In genomic region chr11:119365071-119365591, GRCh38 we compare ENCODE assay signal across 13 cellular contexts. TPM values are rescaled to one million over a fixed set of nuclear protein-coding genes. Genes with fewer than 3 reads are reported as not detected.
DNase-seq lines count a peak whose midpoint lies in the region; ATAC-seq and TF ChIP-seq lines count a peak whose summit lies in the region.
"Had no signal": no experiment of that assay in that cellular context is flagged by ENCODE, and none has a peak within 500 bp of the region (broad histone marks: within the 10 kb centered on the region; RNA-seq: fewer than 3 reads in every experiment).

No MANE protein-coding gene starts in this region.

- H3K27ac ChIP-seq in SK-N-MC (no peak overlapping the region), right atrium auricular region (peak overlapping the region; percentile 94), psoas muscle (peak overlapping the region; percentile 97)

- WGBS in psoas muscle, 3 donors = 19 to 36% (median 23%) methylated on average over 5 to 6 of the region's 6 CpGs

- DNase-seq in GM03348 (ENCODE audit: low spot score) (peak; percentile 49), SK-N-MC (ENCODE audit: low read depth, low spot score) (no peak), right atrium auricular region (ENCODE audit: low spot score) (no peak), psoas muscle (peak in 1 of 2 donors; percentile 65), GM10248 (ENCODE audit: extremely low spot score) (no peak), NCI-H345 (lab: John Stamatoyannopoulos, UW) (no peak), mesenteric fat pad (ENCODE audit: low spot score) (no peak)
- DNase-seq: NCI-H446 treated with DMSO at 0.1 percent for 48 hours; stimulated activated CD4-positive, alpha-beta T cell treated with anti-CD3 and anti-CD28 coated beads, Interleukin-4, amount 100 ng/mL, for 24 hours; T-helper 1 cell; thyroid gland had no signal

- H3K27me3 ChIP-seq in right atrium auricular region (no peaks in the 10 kb centered on the region), psoas muscle (ENCODE audit: insufficient read depth in 3 of 3, low read length in 2 of 3) (no peaks in the 10 kb centered on the region)
- H3K27me3 ChIP-seq: thyroid gland had no signal

- H3K4me3 ChIP-seq in SK-N-MC = peak overlapping the region; percentile 78; the same call in 1 of the 2 replicates
- H3K4me3 ChIP-seq in right atrium auricular region = peak overlapping the region in 1 of 2 donors; percentile 56
- peak overlapping the region; percentile 71 for H3K4me3 ChIP-seq in psoas muscle

- peaks cover 0 to 80% of the 10 kb centered on the region in 2 donors for H3K4me1 ChIP-seq in right atrium auricular region
- peaks cover 87% of the 10 kb centered on the region for H3K4me1 ChIP-seq in psoas muscle

- no peak overlapping the region for H3K9ac ChIP-seq in SK-N-MC (ENCODE audit: insufficient read length)

- POLR2A ChIA-PET in GM10248 (lab: Yijun Ruan, JAX) = no interaction called here

- TF ChIP-seq CTCF in right atrium auricular region (IDR thresholded peaks at IDR 0.05) (no peak), psoas muscle (IDR thresholded peaks at IDR 0.05) (no peak), GM10248 (IDR thresholded peaks at IDR 0.05; ENCODE audit: control extremely low read depth, extremely low read depth, low read depth, missing control alignments) (no peak)

- H3K36me3 ChIP-seq in SK-N-MC (ENCODE audit: insufficient read depth, low read length) (no peaks in the 10 kb centered on the region; the same call in 1 of the 2 replicates), right atrium auricular region (no peaks in the 10 kb centered on the region), psoas muscle (ENCODE audit: insufficient read depth in 1 of 2, low read depth in 1 of 2) (peaks cover 0 to 7% of the 10 kb centered on the region in 2 donors)
- H3K36me3 ChIP-seq: thyroid gland had no signal

- ATAC-seq in psoas muscle = peak; percentile 45 to 51 (median 48)
- no peak for ATAC-seq in HG03025 (IDR thresholded peaks at IDR 0.05; ENCODE audit: low FRiP score, unreplicated experiment)

- H3K9me3 ChIP-seq in SK-N-MC (ENCODE audit: low read depth, low read length) (no peaks in the 10 kb centered on the region), right atrium auricular region (no peaks in the 10 kb centered on the region), psoas muscle (no peaks in the 10 kb centered on the region)
- H3K9me3 ChIP-seq: thyroid gland had no signal

- CTCF ChIA-PET in GM10248 (lab: Yijun Ruan, JAX) = interaction anchor here (0.8 to 2.1 kb wide), 6 partner anchors 8 to 42 kb away, joined by 3 to 13 read pairs (median 6); no protein-coding TSS in a partner anchor

- intact Hi-C loops in psoas muscle (cut with DNase I) = no loop called here

RNA-seq across cellular contexts. Expression of gene USP2, which starts 16.4 kb away (rescaled TPM):
- 10 to 100 TPM; 38.9 to 58.7 TPM for total RNA-seq in right atrium auricular region
- total RNA-seq in psoas muscle = 100 to 1,000 TPM in 3 of 4 donors, 10 to 100 TPM in 1; 75.8 to 210 (median 156) TPM
- 10 to 100 TPM; 49.0 to 76.4 (median 57.4) TPM for polyA plus RNA-seq in psoas muscle
- total RNA-seq in mesenteric fat pad = 4.2 TPM

RNA-seq across cellular contexts. Expression of gene MFRP, which starts 18.6 kb away (rescaled TPM):
- not detected for total RNA-seq in right atrium auricular region
- total RNA-seq in psoas muscle = not detected
- under 1 TPM in 2 of 3 donors, not detected in 1; 0.01 to 0.05 TPM for polyA plus RNA-seq in psoas muscle
- total RNA-seq in mesenteric fat pad = not detected
- total RNA-seq: thyroid gland had no signal
- polyA plus RNA-seq: neural cell had no signal

RNA-seq across cellular contexts. Expression of gene C1QTNF5, which starts 24.4 kb away (rescaled TPM):
- total RNA-seq in right atrium auricular region = 10 to 100 TPM; 41.4 to 47.4 TPM
- 10 to 100 TPM in 1 of 4 donors, 1 to 10 TPM in 3; 5.3 to 11.6 (median 8.8) TPM for total RNA-seq in psoas muscle
- polyA plus RNA-seq in psoas muscle = 10 to 100 TPM in 1 of 3 donors, 1 to 10 TPM in 2; 3.2 to 12.0 (median 4.7) TPM
- 52.9 TPM for total RNA-seq in mesenteric fat pad
- polyA plus RNA-seq: neural cell had no signal

RNA-seq across cellular contexts. Expression of gene RNF26, which starts 30.8 kb away (rescaled TPM):
- total RNA-seq in right atrium auricular region (10 to 100 TPM in 1 of 2 donors, 1 to 10 TPM in 1; 8.2 to 10.3 TPM), psoas muscle (1 to 10 TPM; 6.1 to 8.8 (median 7.5) TPM), mesenteric fat pad (20.6 TPM)
- polyA plus RNA-seq in psoas muscle = 1 to 10 TPM; 5.8 to 8.9 (median 7.1) TPM

RNA-seq across cellular contexts. Expression of gene MCAM, which starts 48.2 kb away (rescaled TPM):
- total RNA-seq in right atrium auricular region (100 to 1,000 TPM; 356 to 509 TPM), psoas muscle (10 to 100 TPM; 24.5 to 71.1 (median 43.6) TPM), mesenteric fat pad (550 TPM)
- 10 to 100 TPM; 15.4 to 27.4 (median 27.3) TPM for polyA plus RNA-seq in psoas muscle
